ENCODE assay signal across 23 cellular contexts in genomic region chr5:118354806-118355205, GRCh38.
"Had no signal": no experiment of that assay in that cellular context is flagged by ENCODE, and none has a peak within 500 bp of the region (broad histone marks: within the 10 kb centered on the region; RNA-seq: fewer than 3 reads in every experiment).

No MANE protein-coding gene starts in this region.

- H3K36me3 ChIP-seq: cardiac muscle cell, left ventricle myocardium inferior, neural progenitor cell, tibial nerve had no signal

- ATAC-seq: activated CD8-positive, alpha-beta T cell treated with anti-CD3 and anti-CD28 coated beads for 36 hours; activated naive CD8-positive, alpha-beta T cell treated with anti-CD3 and anti-CD28 coated beads, Interleukin-2, amount 50 U/mL, for 24 hours; activated T-cell treated with anti-CD3 and anti-CD28 coated beads, Interleukin-2, amount 50 U/mL, for 4 hours; esophagus mucosa; natural killer cell; right cardiac atrium had no signal

- FAIRE-seq: frontal cortex, islet of Langerhans had no signal

- H3K9me3 ChIP-seq: left ventricle myocardium inferior, tibial nerve had no signal

- H3K4me3 ChIP-seq: cardiac muscle cell, left ventricle myocardium inferior, lung, neural progenitor cell, tibial nerve had no signal

- H3K4me1 ChIP-seq: neural progenitor cell had no signal

- H3K27me3 ChIP-seq: cardiac muscle cell, neural progenitor cell, tibial nerve had no signal

- DNase-seq: activated B cell treated with CpG ODN at 0.5 μM for 24 hours; activated CD4-positive, alpha-beta T cell treated with anti-CD3 and anti-CD28 coated beads, Interleukin-2, amount 50 U/mL, for 1 hour; activated CD8-positive, alpha-beta T cell treated with anti-CD3 and anti-CD28 coated beads for 36 hours; activated naive CD8-positive, alpha-beta T cell treated with anti-CD3 and anti-CD28 coated beads, Interleukin-2, amount 50 U/mL, for 24 hours; activated T-cell treated with anti-CD3 and anti-CD28 coated beads, Interleukin-2, amount 50 U/mL, for 4 hours; amygdala; cerebellar nuclear complex; cortex of kidney; left ventricle myocardium inferior; mesendoderm; natural killer cell; occipital lobe; right cardiac atrium; stimulated activated CD4-positive, alpha-beta T cell treated with anti-CD3 and anti-CD28 coated beads, Interleukin-15, amount 100 ng/mL, for 24 hours; stimulated activated naive CD4-positive, alpha-beta T cell treated with Interleukin-2 at 50 U/mL for 16 hours; T-helper 1 cell had no signal
